ENCODE assay signal across 15 cellular contexts in genomic region chr10:31359979-31360378, GRCh38. TPM values are rescaled to one million over a fixed set of nuclear protein-coding genes. Genes with fewer than 3 reads are reported as not detected.
DNase-seq lines count a peak whose midpoint lies in the region; ATAC-seq, FAIRE-seq and TF ChIP-seq lines count a peak whose summit lies in the region.
"Had no signal": no experiment of that assay in that cellular context is flagged by ENCODE, and none has a peak within 500 bp of the region (broad histone marks: within the 10 kb centered on the region; RNA-seq: fewer than 3 reads in every experiment).

No MANE protein-coding gene starts in this region.

- peaks cover 25% of the 10 kb centered on the region for H3K36me3 Mint-ChIP-seq in astrocyte (ENCODE audit: low read depth, unreplicated experiment)
- H3K36me3 Mint-ChIP-seq in osteocyte (ENCODE audit: unreplicated experiment): peaks cover 12% of the 10 kb centered on the region

- in situ Hi-C loops in GM23248 (cut with MboI): no loop called here

- intact Hi-C loops in aorta (cut with DNase I): no loop called here

- no peaks in the 10 kb centered on the region for H3K27me3 ChIP-seq in GM23248 (replicated peaks; ENCODE audit: insufficient read depth)
- no peaks in the 10 kb centered on the region for H3K27me3 ChIP-seq in astrocyte (ENCODE audit: insufficient read depth, low read length)
- H3K27me3 ChIP-seq in aorta (ENCODE audit: control insufficient read depth in 1 of 2, insufficient read depth in 2 of 2, low read length in 1 of 2): no peaks in the 10 kb centered on the region
- H3K27me3 ChIP-seq: neutrophil, tibial artery had no signal

- ATAC-seq in GM21390 (IDR thresholded peaks at IDR 0.05; ENCODE audit: unreplicated experiment) (no peak), aorta (ENCODE audit: low FRiP score) (no peak), GM18868 (IDR thresholded peaks at IDR 0.05; ENCODE audit: unreplicated experiment) (no peak)
- ATAC-seq: Right ventricle myocardium inferior had no signal

- H3K27ac Mint-ChIP-seq in astrocyte (ENCODE audit: unreplicated experiment) (no peak overlapping the region), osteocyte (ENCODE audit: unreplicated experiment) (peak overlapping the region; percentile 43)

- H2AFZ ChIP-seq in GM23248: no peak overlapping the region
- no peak overlapping the region for H2AFZ ChIP-seq in astrocyte (ENCODE audit: low read depth, low read length)

- peaks cover 30% of the 10 kb centered on the region for H3K4me1 ChIP-seq in GM23248 (ENCODE audit: insufficient read depth)
- peaks cover 3% of the 10 kb centered on the region for H3K4me1 ChIP-seq in astrocyte (ENCODE audit: insufficient read depth, low read length)
- H3K4me1 ChIP-seq in aorta (ENCODE audit: control insufficient read depth in 1 of 2, insufficient read depth in 2 of 2, low read length in 2 of 2): peaks cover 2 to 10% of the 10 kb centered on the region in 2 donors

- H3K9me3 Mint-ChIP-seq in astrocyte (ENCODE audit: unreplicated experiment) (peaks cover 10% of the 10 kb centered on the region), osteocyte (ENCODE audit: unreplicated experiment) (no peaks in the 10 kb centered on the region)

- WGBS in GM23248 (ENCODE audit: low coverage in 1 of 2, low lambda C conversion rate in 2 of 2, missing lambda C conversion rate in 2 of 2), 2 experiments: 98 to 100% methylated on average over 1 of the region's 1 CpG
- WGBS in aorta, 2 donors: 53 to 66% methylated on average over 1 of the region's 1 CpG

- H3K27me3 Mint-ChIP-seq in astrocyte (ENCODE audit: low read depth, unreplicated experiment) (no peaks in the 10 kb centered on the region), osteocyte (ENCODE audit: unreplicated experiment) (no peaks in the 10 kb centered on the region)

- H3K9ac ChIP-seq in GM23248 (no peak overlapping the region), astrocyte (ENCODE audit: low read length) (no peak overlapping the region)

- DNase-seq in GM23248: peak; percentile 40
- peak; percentile 7 for DNase-seq in NCI-H2029 (lab: John Stamatoyannopoulos, UW)
- DNase-seq in astrocyte (ENCODE audit: low read depth): peak; percentile 3
- no peak for DNase-seq in osteocyte (ENCODE audit: extremely low spot score, unreplicated experiment)
- DNase-seq in aorta: no peak
- DNase-seq: activated gamma-delta T cell treated with Interleukin-2 at 50 U/mL for 16 hours, caudate nucleus, KBM-7, tibial artery had no signal

- H3K4me3 Mint-ChIP-seq in astrocyte (ENCODE audit: unreplicated experiment) (no peak overlapping the region), osteocyte (ENCODE audit: unreplicated experiment) (no peak overlapping the region)

- peaks cover 100% of the 10 kb centered on the region for H3K79me2 ChIP-seq in GM23248 (ENCODE audit: insufficient read depth)
- H3K79me2 ChIP-seq in astrocyte (ENCODE audit: insufficient read depth, low read length): peaks cover 97% of the 10 kb centered on the region

- peaks cover 5% of the 10 kb centered on the region for H3K4me1 Mint-ChIP-seq in astrocyte (ENCODE audit: low read depth, unreplicated experiment)
- peaks cover 33% of the 10 kb centered on the region for H3K4me1 Mint-ChIP-seq in osteocyte (ENCODE audit: unreplicated experiment)

- H3K4me2 ChIP-seq in GM23248 (ENCODE audit: unreplicated experiment) (no peak overlapping the region), astrocyte (ENCODE audit: low read length) (no peak overlapping the region)

- no peak for FAIRE-seq in astrocyte (lab: Jason Lieb, UNC)

- no peak for TF ChIP-seq CTCF in astrocyte (IDR thresholded peaks at IDR 0.05; ENCODE audit: insufficient read depth, low read depth, low read length)
- TF ChIP-seq CTCF in osteocyte (IDR thresholded peaks at IDR 0.05): no peak

- H3F3A ChIP-seq in GM23248 (ENCODE audit: insufficient read depth): peaks cover 25% of the 10 kb centered on the region; the same call in 1 of the 2 replicates

- H4K20me1 ChIP-seq in GM23248 (ENCODE audit: insufficient read depth) (peaks cover 7% of the 10 kb centered on the region; the same call in 1 of the 2 replicates), astrocyte (ENCODE audit: insufficient read depth, low read length) (peaks cover 46% of the 10 kb centered on the region)

- no peak overlapping the region for H3K27ac ChIP-seq in GM23248
- no peak overlapping the region for H3K27ac ChIP-seq in astrocyte (ENCODE audit: low read depth, low read length)
- no peak overlapping the region for H3K27ac ChIP-seq in aorta (ENCODE audit: low read depth in 1 of 2, low read length in 2 of 2)
- H3K27ac ChIP-seq: epithelial cell of prostate, neutrophil, tibial artery had no signal

- H3K9me3 ChIP-seq in GM23248 (ENCODE audit: low read depth): no peaks in the 10 kb centered on the region
- H3K9me3 ChIP-seq in astrocyte (ENCODE audit: insufficient read depth, low read depth, low read length): no peaks in the 10 kb centered on the region
- H3K9me3 ChIP-seq in aorta (ENCODE audit: control insufficient read depth, low read length): no peaks in the 10 kb centered on the region
- H3K9me3 ChIP-seq: neutrophil, tibial artery had no signal

- H3K9me2 ChIP-seq in GM23248 (ENCODE audit: insufficient read depth): no peaks in the 10 kb centered on the region

- H3K4me3 ChIP-seq in GM23248 (no peak overlapping the region), astrocyte (ENCODE audit: insufficient read depth, low read depth, low read length) (no peak overlapping the region), aorta (ENCODE audit: low read length in 2 of 2) (no peak overlapping the region)
- H3K4me3 ChIP-seq: lung, tibial artery had no signal

- H3K36me3 ChIP-seq in GM23248 (ENCODE audit: low read depth): no peaks in the 10 kb centered on the region
- no peaks in the 10 kb centered on the region for H3K36me3 ChIP-seq in astrocyte (ENCODE audit: insufficient read depth, low read length)
- peaks cover 0 to 3% of the 10 kb centered on the region in 2 donors for H3K36me3 ChIP-seq in aorta (ENCODE audit: control insufficient read depth in 1 of 2, insufficient read depth in 2 of 2, low read length in 1 of 2)

RNA-seq across cellular contexts. Expression of gene ZEB1, which starts 41.0 kb away (rescaled TPM):
- total RNA-seq in GM23248 (2014; rRNA removed; shearing (Covaris generic)): 50.0 and 69.8 TPM in 2 replicates
- polyA plus RNA-seq in GM23248 (2016; fragmentation: Nextera tagmentation; extraction: Ambion mirVana): 62.0 and 65.8 TPM in 2 replicates
- 37.2 and 42.3 TPM in 2 replicates for total RNA-seq in astrocyte
- total RNA-seq in osteocyte: 51.1 and 54.4 TPM in 2 replicates
- 100 to 1,000 TPM; 187 to 214 TPM for total RNA-seq in aorta
- polyA plus RNA-seq in aorta: 100 to 1,000 TPM in 1 of 2 donors, 10 to 100 TPM in 1; 36.8 to 119 TPM

Comparison
In these comparisons a context has a peak if more than half of its experiments do, and no peak if none do; other contexts are left out.
1. DNase-seq: peak in GM23248 (single experiment), NCI-H2029 (single experiment) and astrocyte (single experiment); none in osteocyte (single experiment) and aorta (0 of 2).